ENCODE assay signal across 9 cellular contexts in genomic region chr11:128346808-128347207, GRCh38.
DNase-seq lines count a peak whose midpoint lies in the region; ATAC-seq, FAIRE-seq and TF ChIP-seq lines count a peak whose summit lies in the region.
"Had no signal": no experiment of that assay in that cellular context is flagged by ENCODE, and none has a peak within 500 bp of the region (broad histone marks: within the 10 kb centered on the region; RNA-seq: fewer than 3 reads in every experiment).

No MANE protein-coding gene starts in this region.

- H3K18ac ChIP-seq in IMR-90 (ENCODE audit: low read depth, low read length): no peak overlapping the region

- H2BK15ac ChIP-seq in IMR-90 (ENCODE audit: low read depth, low read length): no peak overlapping the region

- no peak for FAIRE-seq in D721Med (lab: Jason Lieb, UNC)

- H2AFZ ChIP-seq in IMR-90 (replicated peaks; ENCODE audit: low read length, poor library complexity): no peak overlapping the region

- H2BK20ac ChIP-seq in IMR-90 (ENCODE audit: low read depth, low read length): no peak overlapping the region

- no peaks in the 10 kb centered on the region for H3K79me1 ChIP-seq in IMR-90 (ENCODE audit: low read depth in 1 of 2, low read length in 2 of 2)

- no peak overlapping the region for H3K23ac ChIP-seq in IMR-90 (ENCODE audit: low read depth, low read length)

- H4K91ac ChIP-seq in IMR-90 (ENCODE audit: insufficient read depth, low read depth, low read length): no peak overlapping the region

- no peak for TF ChIP-seq CTCF in IMR-90 (conservative IDR thresholded peaks at IDR 0.05; ENCODE audit: low read depth, low read length)
- no peak for TF ChIP-seq CTCF in brain microvascular endothelial cell (IDR thresholded peaks at IDR 0.05; ENCODE audit: low read depth, low read length, missing control alignments)
- TF ChIP-seq CTCF in D721Med (IDR thresholded peaks at IDR 0.05; ENCODE audit: insufficient read depth, missing control alignments): no peak
- no peak for TF ChIP-seq CTCF in left ventricle myocardium inferior (IDR thresholded peaks at IDR 0.05; ENCODE audit: borderline replicate concordance)

- no peak overlapping the region for H3K4me2 ChIP-seq in IMR-90 (ENCODE audit: low read depth, low read length)

- CTCF ChIA-PET in IMR-90 (lab: Yijun Ruan, JAX): no interaction called here

- H3K27ac ChIP-seq in IMR-90 (ENCODE audit: insufficient read depth, low read length) (no peak overlapping the region), brain microvascular endothelial cell (no peak overlapping the region), left ventricle myocardium inferior (replicated peaks) (no peak overlapping the region)
- H3K27ac ChIP-seq: SJSA1 had no signal

- H3K9me3 ChIP-seq in IMR-90 (ENCODE audit: control insufficient read depth, insufficient read depth, low read length) (no peaks in the 10 kb centered on the region), left ventricle myocardium inferior (replicated peaks) (no peaks in the 10 kb centered on the region)
- H3K9me3 ChIP-seq: SJSA1 had no signal

- H2AK9ac ChIP-seq in IMR-90 (replicated peaks; ENCODE audit: low read depth, low read length, poor library complexity): no peak overlapping the region

- peak; percentile 44 for DNase-seq in ELR (ENCODE audit: low read depth)
- peak; percentile 74 for DNase-seq in IMR-90
- peak; percentile 50 for DNase-seq in brain microvascular endothelial cell
- DNase-seq in non-pigmented ciliary epithelial cell (ENCODE audit: low read depth): peak; percentile 47
- DNase-seq in D721Med (ENCODE audit: insufficient read length, low spot score): no peak
- no peak for DNase-seq in left ventricle myocardium inferior
- DNase-seq: naive B cell had no signal

- POLR2A ChIA-PET in IMR-90 (lab: Charles Lee; ENCODE audit: unreplicated experiment): no interaction called here

- H4K20me1 ChIP-seq in IMR-90 (ENCODE audit: insufficient read depth, low read length): no peaks in the 10 kb centered on the region

- peaks cover 9% of the 10 kb centered on the region for H3K4me1 ChIP-seq in IMR-90 (ENCODE audit: control insufficient read depth, insufficient read depth, low read length)
- peaks cover 21% of the 10 kb centered on the region for H3K4me1 ChIP-seq in left ventricle myocardium inferior

- in situ Hi-C loops in IMR-90 (cut with MboI; ENCODE audit: low sequenced_read_pairs): no loop called here
- in situ Hi-C loops in brain microvascular endothelial cell (cut with HindIII; ENCODE audit: low pct_ligation_motif_present, low sequenced_read_pairs): no loop called here

- H3K14ac ChIP-seq in IMR-90 (replicated peaks; ENCODE audit: low read depth, low read length): no peak overlapping the region

- H4K5ac ChIP-seq in IMR-90 (ENCODE audit: low read depth, low read length): no peak overlapping the region

- no peak overlapping the region for H2BK120ac ChIP-seq in IMR-90 (ENCODE audit: low read depth, low read length)

- no peak overlapping the region for H3K56ac ChIP-seq in IMR-90 (ENCODE audit: extremely low read depth, insufficient read depth, low read length)

- WGBS in IMR-90 (ENCODE audit: extremely low coverage in 2 of 2, insufficient read length in 1 of 2), 2 experiments: no CpG with 5 or more reads among the region's 3 CpGs

- H3K9ac ChIP-seq in IMR-90 (ENCODE audit: low read depth, low read length): no peak overlapping the region

- no TSS peak for BruUV-seq in IMR-90 (replicated peaks; lab: Mats Ljungman, UMichigan)

- ATAC-seq in IMR-90 (ENCODE audit: low read depth): no peak
- no peak for ATAC-seq in GM18520 (IDR thresholded peaks at IDR 0.05; ENCODE audit: unreplicated experiment)

- H2BK5ac ChIP-seq in IMR-90 (ENCODE audit: low read depth, low read length, poor library complexity, severe bottlenecking): no peak overlapping the region

- H4K8ac ChIP-seq in IMR-90 (ENCODE audit: low read depth in 2 of 2, low read length in 2 of 2): no peak overlapping the region

- TF ChIP-seq POLR2A in IMR-90 (IDR thresholded peaks at IDR 0.05; ENCODE audit: low read depth, low read length): no peak

- no peak overlapping the region for H3K4me3 ChIP-seq in IMR-90 (ENCODE audit: insufficient read depth, low read depth, low read length)
- H3K4me3 ChIP-seq in brain microvascular endothelial cell (ENCODE audit: low read depth, low read length): no peak overlapping the region
- H3K4me3 ChIP-seq in left ventricle myocardium inferior: no peak overlapping the region
- H3K4me3 ChIP-seq: SJSA1 had no signal

- intact Hi-C loops in IMR-90 (cut with micrococcal nuclease): no loop called here
- intact Hi-C loops in left ventricle myocardium inferior (cut with micrococcal nuclease): no loop called here

- peaks cover 8% of the 10 kb centered on the region; the same call in 1 of the 2 replicates for H3K9me1 ChIP-seq in IMR-90 (ENCODE audit: insufficient read depth, low read length)

- H3K36me3 ChIP-seq in IMR-90 (ENCODE audit: control insufficient read depth, insufficient read depth, low read length) (no peaks in the 10 kb centered on the region), brain microvascular endothelial cell (replicated peaks) (no peaks in the 10 kb centered on the region), left ventricle myocardium inferior (no peaks in the 10 kb centered on the region)
- H3K36me3 ChIP-seq: SJSA1 had no signal

- TF ChIP-seq RAD21 in IMR-90 (IDR thresholded peaks at IDR 0.05; ENCODE audit: low read length): no peak

- no peak overlapping the region for H2AK5ac ChIP-seq in IMR-90 (ENCODE audit: low read depth, low read length)

- no peaks in the 10 kb centered on the region; the same call in 1 of the 2 replicates for H3K27me3 ChIP-seq in IMR-90 (ENCODE audit: control insufficient read depth, insufficient read depth, low read length)
- no peaks in the 10 kb centered on the region for H3K27me3 ChIP-seq in brain microvascular endothelial cell (replicated peaks)
- no peaks in the 10 kb centered on the region for H3K27me3 ChIP-seq in left ventricle myocardium inferior (ENCODE audit: low read depth)
- H3K27me3 ChIP-seq: SJSA1 had no signal

- H3K4ac ChIP-seq in IMR-90 (ENCODE audit: low read depth, low read length): no peak overlapping the region

- dilution Hi-C loops in IMR-90 (cut with HindIII; ENCODE audit: low sequenced_read_pairs, unreplicated experiment): no loop called here

TF ChIP-seq in IMR-90, 13 proteins besides CTCF, POLR2A, EP300 and RAD21:
- TF ChIP-seq MAZ (IDR thresholded peaks at IDR 0.05; ENCODE audit: borderline replicate concordance, low read depth, low read length) (no peak), RCOR1 (IDR thresholded peaks at IDR 0.05; ENCODE audit: insufficient replicate concordance, low read length) (no peak), RFX5 (IDR thresholded peaks at IDR 0.05; ENCODE audit: low read depth, low read length) (no peak)
- TF ChIP-seq, protein P1, sequence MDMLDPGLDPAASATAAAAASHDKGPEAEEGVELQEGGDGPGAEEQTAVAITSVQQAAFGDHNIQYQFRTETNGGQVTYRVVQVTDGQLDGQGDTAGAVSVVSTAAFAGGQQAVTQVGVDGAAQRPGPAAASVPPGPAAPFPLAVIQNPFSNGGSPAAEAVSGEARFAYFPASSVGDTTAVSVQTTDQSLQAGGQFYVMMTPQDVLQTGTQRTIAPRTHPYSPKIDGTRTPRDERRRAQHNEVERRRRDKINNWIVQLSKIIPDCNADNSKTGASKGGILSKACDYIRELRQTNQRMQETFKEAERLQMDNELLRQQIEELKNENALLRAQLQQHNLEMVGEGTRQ (IDR thresholded peaks at IDR 0.05; ENCODE audit: low read depth, low read length): peak; percentile 79
TF ChIP-seq in IMR-90: peak in this region for 1.

Comparison
In these comparisons a context has a peak if more than half of its experiments do, and no peak if none do; other contexts are left out.
1. DNase-seq: peak in ELR (single experiment), IMR-90 (single experiment), brain microvascular endothelial cell (single experiment) and non-pigmented ciliary epithelial cell (single experiment); none in D721Med (single experiment) and left ventricle myocardium inferior (single experiment).